In the genomic region with DNA sequence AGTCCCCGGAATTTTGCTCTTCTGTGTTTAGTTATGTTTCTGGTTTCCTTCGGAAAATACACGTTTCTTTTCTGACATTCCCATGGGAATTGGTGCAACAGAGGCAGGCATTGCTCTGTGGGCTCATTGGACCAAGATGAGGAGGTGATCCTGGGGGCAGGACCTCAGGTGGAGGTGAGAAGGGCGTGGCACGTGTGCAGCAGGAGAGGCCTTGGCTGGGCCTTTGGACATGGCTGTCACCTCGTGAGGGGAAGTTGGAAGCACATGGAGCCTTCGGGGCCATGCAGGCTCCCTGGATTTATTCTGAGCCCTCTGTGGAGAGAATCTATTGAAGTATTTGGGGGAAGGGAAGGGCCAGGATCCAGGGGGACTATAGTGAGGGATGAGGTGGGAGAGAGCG, we compare ENCODE assay signal across 32 cellular contexts. TPM values are rescaled to one million over a fixed set of nuclear protein-coding genes. Genes with fewer than 3 reads are reported as not detected.
"Had no signal": no experiment of that assay in that cellular context is flagged by ENCODE, and none has a peak within 500 bp of the region (broad histone marks: within the 10 kb centered on the region; RNA-seq: fewer than 3 reads in every experiment).

No MANE protein-coding gene starts in this region.

- H3K4me1 Mint-ChIP-seq: activated T-helper 17 cell treated with anti-CD3 and anti-CD28 coated beads, Interleukin-2, amount 50 U/mL, for 72 hours had no signal

- H3K36me3 ChIP-seq: ascending aorta had no signal

- H3K9me3 ChIP-seq: ascending aorta had no signal

- H3K4me1 ChIP-seq: ascending aorta had no signal

- H3K4me3 ChIP-seq: ascending aorta, PC-9 had no signal

- H3K27me3 ChIP-seq: ascending aorta had no signal

- DNase-seq: activated CD4-positive, alpha-beta T cell treated with anti-CD3 and anti-CD28 coated beads, Interleukin-2, amount 10 ng/mL, durations not matched to agents 24 days and 14 days; activated CD4-positive, alpha-beta T cell treated with anti-CD3 and anti-CD28 coated beads, Interleukin-2, amount 50 U/mL, for 4 hours; activated CD8-positive, alpha-beta T cell treated with anti-CD3 and anti-CD28 coated beads for 36 hours; activated effector memory CD4-positive, alpha-beta T cell treated with anti-CD3 and anti-CD28 coated beads, Interleukin-2, amount 50 U/mL, for 16 hours; activated naive CD4-positive, alpha-beta T cell; activated naive CD4-positive, alpha-beta T cell treated with anti-CD3 and anti-CD28 coated beads, Interleukin-2, amount 50 U/mL, for 16 hours; activated naive CD8-positive, alpha-beta T cell treated with anti-CD3 and anti-CD28 coated beads for 36 hours; activated T-cell treated with anti-CD3 and anti-CD28 coated beads, Interleukin-2, amount 50 U/mL, for 1 hour; activated T-cell treated with anti-CD3 and anti-CD28 coated beads, Interleukin-2, amount 50 U/mL, for 72 hours; amniotic stem cell; MM.1S; MV-4-11; NCI-H1092; NCI-H1436 treated with DMSO at 0.1 percent for 48 hours; NCI-H1694 treated with DMSO at 0.1 percent for 48 hours; NCI-H2029; NCI-H345; NCI-H526; NCI-H748 treated with DMSO at 0.1 percent for 48 hours; NK-92 treated with Interleukin-12 subunit alpha and Interleukin-12 subunit beta, amount 100 ng/mL, for 24 hours; PC-9; SIG-M5; SW 1271; T-helper 1 cell; T-helper 2 cell; T-helper 9 cell had no signal

- ATAC-seq: activated CD8-positive, alpha-beta T cell treated with anti-CD3 and anti-CD28 coated beads for 36 hours; activated T-cell treated with anti-CD3 and anti-CD28 coated beads, Interleukin-2, amount 50 U/mL, for 72 hours; activated T-helper 17 cell treated with anti-CD3 and anti-CD28 coated beads, Interleukin-2, amount 50 U/mL, for 72 hours; Right ventricle myocardium inferior had no signal

- H3K27ac ChIP-seq: ascending aorta, KMS-11, PC-9, RWPE1 had no signal

- H3K4me3 Mint-ChIP-seq: activated CD4-positive, alpha-beta T cell treated with anti-CD3 and anti-CD28 coated beads, Interleukin-2, amount 10 ng/mL, durations not matched to agents 24 days and 14 days; activated CD8-positive, alpha-beta T cell treated with anti-CD3 and anti-CD28 coated beads for 36 hours; activated naive CD8-positive, alpha-beta T cell treated with anti-CD3 and anti-CD28 coated beads for 36 hours; activated T-cell treated with anti-CD3 and anti-CD28 coated beads, Interleukin-2, amount 50 U/mL, for 72 hours; activated T-helper 17 cell treated with anti-CD3 and anti-CD28 coated beads, Interleukin-2, amount 50 U/mL, for 72 hours had no signal

- H3K9me3 Mint-ChIP-seq: activated CD4-positive, alpha-beta T cell treated with anti-CD3 and anti-CD28 coated beads, Interleukin-2, amount 10 ng/mL, durations not matched to agents 24 days and 14 days; activated CD8-positive, alpha-beta T cell treated with anti-CD3 and anti-CD28 coated beads for 36 hours; activated naive CD8-positive, alpha-beta T cell treated with anti-CD3 and anti-CD28 coated beads for 36 hours; activated T-cell treated with anti-CD3 and anti-CD28 coated beads, Interleukin-2, amount 50 U/mL, for 72 hours; activated T-helper 17 cell treated with anti-CD3 and anti-CD28 coated beads, Interleukin-2, amount 50 U/mL, for 72 hours had no signal

- H3K36me3 Mint-ChIP-seq: activated naive CD8-positive, alpha-beta T cell treated with anti-CD3 and anti-CD28 coated beads for 36 hours had no signal

- H3K27ac Mint-ChIP-seq: activated CD8-positive, alpha-beta T cell treated with anti-CD3 and anti-CD28 coated beads for 36 hours; activated naive CD8-positive, alpha-beta T cell treated with anti-CD3 and anti-CD28 coated beads for 36 hours; activated T-cell treated with anti-CD3 and anti-CD28 coated beads, Interleukin-2, amount 50 U/mL, for 72 hours; activated T-helper 17 cell treated with anti-CD3 and anti-CD28 coated beads, Interleukin-2, amount 50 U/mL, for 72 hours had no signal

RNA-seq across cellular contexts. Expression of gene WNK2, which starts 44.5 kb away (rescaled TPM):
- total RNA-seq: ascending aorta, LHCN-M2 had no signal
